17 cellular contexts compared by ENCODE assay signal in the genomic region with DNA sequence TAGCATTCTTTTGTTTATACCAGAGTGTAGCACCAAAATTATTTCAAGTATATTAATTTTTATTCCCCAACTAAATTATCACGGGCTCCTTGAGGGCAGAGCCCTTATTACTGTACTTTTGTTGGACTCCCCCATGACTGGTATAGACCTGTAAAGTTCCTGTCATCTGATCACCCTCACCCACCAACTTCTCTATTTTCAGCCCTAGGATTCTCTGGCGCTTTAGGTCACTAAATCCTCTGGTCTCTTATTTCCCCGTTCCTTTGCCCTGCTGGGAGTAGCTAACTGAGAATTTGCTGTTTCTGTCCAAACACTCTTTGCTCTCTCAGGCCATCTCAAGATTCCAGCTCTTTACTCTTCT. TPM values are rescaled to one million over a fixed set of nuclear protein-coding genes. Genes with fewer than 3 reads are reported as not detected.
DNase-seq lines count a peak whose midpoint lies in the region; ATAC-seq and TF ChIP-seq lines count a peak whose summit lies in the region.
"Had no signal": no experiment of that assay in that cellular context is flagged by ENCODE, and none has a peak within 500 bp of the region (broad histone marks: within the 10 kb centered on the region; RNA-seq: fewer than 3 reads in every experiment).

No MANE protein-coding gene starts in this region.

- no peak overlapping the region for H3K4me3 ChIP-seq in hepatocyte
- H3K4me3 ChIP-seq: BLaER1 treated with 17β-estradiol and CSF1 and Interleukin-3, amounts not matched to agents 10 nM and 100 nM; K562; lung had no signal

- no peaks in the 10 kb centered on the region for H3K4me1 ChIP-seq in hepatocyte (ENCODE audit: insufficient read depth)

- TF ChIP-seq CTCF in hepatocyte (IDR thresholded peaks at IDR 0.05; ENCODE audit: poor library complexity) = no peak
- no peak for TF ChIP-seq CTCF in endothelial cell (IDR thresholded peaks at IDR 0.05; ENCODE audit: unreplicated experiment)

- H3K9me3 Mint-ChIP-seq in endothelial cell (ENCODE audit: unreplicated experiment) = peaks cover 6% of the 10 kb centered on the region

- H3K36me3 ChIP-seq in hepatocyte (replicated peaks; ENCODE audit: insufficient read depth, low read depth) = no peaks in the 10 kb centered on the region
- H3K36me3 ChIP-seq: BLaER1 treated with 17β-estradiol and CSF1 and Interleukin-3, amounts not matched to agents 10 nM and 100 nM had no signal

- H3K4me3 Mint-ChIP-seq in endothelial cell (ENCODE audit: unreplicated experiment) = no peak overlapping the region

- H3K4me1 Mint-ChIP-seq in endothelial cell (ENCODE audit: unreplicated experiment) = no peaks in the 10 kb centered on the region

- H3K36me3 Mint-ChIP-seq in endothelial cell (ENCODE audit: low read depth, unreplicated experiment) = no peaks in the 10 kb centered on the region
- H3K36me3 Mint-ChIP-seq: activated naive CD8-positive, alpha-beta T cell treated with anti-CD3 and anti-CD28 coated beads, Interleukin-2, amount 10 ng/mL, durations not matched to agents 7 days and 5 days had no signal

- H4K20me1 ChIP-seq in hepatocyte (ENCODE audit: insufficient read depth, poor library complexity, severe bottlenecking) = no peaks in the 10 kb centered on the region
- H4K20me1 ChIP-seq: BLaER1 treated with 17β-estradiol and CSF1 and Interleukin-3, amounts not matched to agents 10 nM and 100 nM had no signal

- peaks cover 6% of the 10 kb centered on the region for H3K27me3 Mint-ChIP-seq in endothelial cell (ENCODE audit: unreplicated experiment)
- H3K27me3 Mint-ChIP-seq: activated naive CD8-positive, alpha-beta T cell treated with anti-CD3 and anti-CD28 coated beads, Interleukin-2, amount 10 ng/mL, durations not matched to agents 7 days and 5 days had no signal

- no peaks in the 10 kb centered on the region for H3K9me3 ChIP-seq in hepatocyte (ENCODE audit: low read depth)

- WGBS in hepatocyte (ENCODE audit: low lambda C conversion rate, missing lambda C conversion rate) = 73% methylated on average over 3 of the region's 3 CpGs

- H3K79me2 ChIP-seq in hepatocyte = no peaks in the 10 kb centered on the region

- DNase-seq in MV-4-11 (lab: John Stamatoyannopoulos, UW) = peak; percentile 73
- no peak for DNase-seq in hepatocyte (ENCODE audit: low spot score)
- DNase-seq in endothelial cell (ENCODE audit: low spot score) = no peak
- no peak for DNase-seq in NCI-H526 (lab: John Stamatoyannopoulos, UW)
- DNase-seq in kidney tubule cell (ENCODE audit: low spot score) = no peak
- DNase-seq: activated naive CD8-positive, alpha-beta T cell treated with anti-CD3 and anti-CD28 coated beads, Interleukin-2, amount 10 ng/mL, durations not matched to agents 7 days and 5 days; EL; erythroblast; hippocampal formation; NCI-H774; SIG-M5 had no signal

- no peak overlapping the region for H3K27ac ChIP-seq in hepatocyte

- H2AFZ ChIP-seq in hepatocyte = no peak overlapping the region

- H3K27ac Mint-ChIP-seq in endothelial cell (ENCODE audit: unreplicated experiment) = no peak overlapping the region
- H3K27ac Mint-ChIP-seq: activated naive CD8-positive, alpha-beta T cell treated with anti-CD3 and anti-CD28 coated beads, Interleukin-2, amount 10 ng/mL, durations not matched to agents 7 days and 5 days had no signal

- no peaks in the 10 kb centered on the region for H3K9me2 ChIP-seq in hepatocyte (replicated peaks; ENCODE audit: insufficient read depth)

- no peak overlapping the region for H3K4me2 ChIP-seq in hepatocyte

- ATAC-seq in GM18867 (IDR thresholded peaks at IDR 0.05; ENCODE audit: unreplicated experiment) (peak; percentile 18), GM19452 (IDR thresholded peaks at IDR 0.05; ENCODE audit: unreplicated experiment) (peak; percentile 35), HG02938 (IDR thresholded peaks at IDR 0.05; ENCODE audit: unreplicated experiment) (peak; percentile 34)
- ATAC-seq: K562 had no signal

- H3K27me3 ChIP-seq in hepatocyte = no peaks in the 10 kb centered on the region
- H3K27me3 ChIP-seq: BLaER1 treated with 17β-estradiol and CSF1 and Interleukin-3, amounts not matched to agents 10 nM and 100 nM had no signal

RNA-seq across cellular contexts. Expression of gene XKRX, which starts 3.2 kb away (rescaled TPM):
- total RNA-seq in hepatocyte = 8.7 and 10.4 TPM in 2 replicates
- polyA plus RNA-seq in hepatocyte = 1.0 and 1.1 TPM in 2 replicates
- 0.18 TPM for total RNA-seq in endothelial cell (ENCODE audit: unreplicated experiment)
- total RNA-seq: K562 had no signal

RNA-seq across cellular contexts. Expression of gene ARL13A, which starts 37.6 kb away (rescaled TPM):
- total RNA-seq in hepatocyte (not detected in 2 replicates), endothelial cell (ENCODE audit: unreplicated experiment) (not detected)
- polyA plus RNA-seq in hepatocyte = not detected in 2 replicates
- total RNA-seq: activated naive CD8-positive, alpha-beta T cell treated with anti-CD3 and anti-CD28 coated beads, Interleukin-2, amount 10 ng/mL, durations not matched to agents 7 days and 5 days; K562; lung had no signal
- polyA plus RNA-seq: K562, lung had no signal

RNA-seq across cellular contexts. Expression of gene NOX1, which starts 57.7 kb away (rescaled TPM):
- total RNA-seq in hepatocyte (2.5 and 3.0 TPM in 2 replicates), endothelial cell (ENCODE audit: unreplicated experiment) (not detected)
- 0.99 and 1.9 TPM in 2 replicates for polyA plus RNA-seq in hepatocyte
- total RNA-seq: activated naive CD8-positive, alpha-beta T cell treated with anti-CD3 and anti-CD28 coated beads, Interleukin-2, amount 10 ng/mL, durations not matched to agents 7 days and 5 days; K562 had no signal
